1 cellular context compared by ENCODE assay signal in the genomic region with DNA sequence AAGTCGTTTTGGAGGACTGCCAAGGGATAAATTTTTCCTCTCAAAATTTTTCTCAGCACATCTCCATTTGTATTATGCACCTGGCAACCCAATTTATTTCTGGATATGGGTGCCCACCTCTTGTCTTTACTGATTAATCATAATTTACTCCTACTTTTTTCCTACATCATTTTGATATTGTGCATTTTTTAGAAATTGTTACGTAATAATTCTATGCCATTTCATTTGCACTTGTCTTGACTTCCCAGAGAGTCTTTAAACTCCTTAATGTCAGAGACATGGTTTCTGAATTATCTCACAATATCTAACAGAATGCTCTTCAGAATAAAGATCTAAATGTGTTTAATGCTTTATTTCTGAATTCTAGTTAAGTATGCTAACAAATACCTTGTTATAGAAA.
TF ChIP-seq lines count a peak whose summit lies in the region.

No MANE protein-coding gene starts in this region.

TF ChIP-seq in HepG2, 621 proteins besides CTCF, POLR2A, EP300 and RAD21:
- TF ChIP-seq, protein P1, sequence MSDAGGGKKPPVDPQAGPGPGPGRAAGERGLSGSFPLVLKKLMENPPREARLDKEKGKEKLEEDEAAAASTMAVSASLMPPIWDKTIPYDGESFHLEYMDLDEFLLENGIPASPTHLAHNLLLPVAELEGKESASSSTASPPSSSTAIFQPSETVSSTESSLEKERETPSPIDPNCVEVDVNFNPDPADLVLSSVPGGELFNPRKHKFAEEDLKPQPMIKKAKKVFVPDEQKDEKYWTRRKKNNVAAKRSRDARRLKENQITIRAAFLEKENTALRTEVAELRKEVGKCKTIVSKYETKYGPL (CRISPR knock-in tag; IDR thresholded peaks at IDR 0.05), result no peak
- peak; percentile 20; the same call in 1 of the 2 replicates for TF ChIP-seq CEBPB (IDR thresholded peaks at IDR 0.05; ENCODE audit: borderline replicate concordance, low read depth, low read length)
